Comparison of ENCODE assay signal across 13 cellular contexts in the genomic region with DNA sequence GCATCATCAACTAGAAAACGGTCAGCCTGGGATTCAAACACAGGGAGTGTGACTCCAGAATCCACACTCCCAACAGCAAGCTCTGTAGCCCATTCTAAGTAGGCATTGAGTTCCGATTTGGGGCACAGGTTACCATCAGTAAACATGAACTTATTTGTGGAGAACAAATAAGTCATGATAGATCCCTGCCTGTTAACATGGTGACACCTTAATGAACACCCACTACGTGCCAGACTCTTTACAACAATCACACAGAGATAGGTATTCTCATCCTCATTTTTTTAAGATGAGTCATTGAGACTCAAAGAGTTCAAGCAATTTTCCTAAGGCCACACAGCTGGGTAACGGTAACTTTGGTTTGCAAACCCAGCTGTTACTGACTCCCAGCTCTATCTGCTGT.
A peak's percentile ranks its signal among the peaks of the same experiment; 100 is the strongest.
DNase-seq lines count a peak whose midpoint lies in the region; ATAC-seq, FAIRE-seq and TF ChIP-seq lines count a peak whose summit lies in the region.
"Had no signal": no experiment of that assay in that cellular context is flagged by ENCODE, and none has a peak within 500 bp of the region (broad histone marks: within the 10 kb centered on the region; RNA-seq: fewer than 3 reads in every experiment).

No MANE protein-coding gene starts in this region.

- H3K36me3 ChIP-seq in right atrium auricular region (no peaks in the 10 kb centered on the region), bronchial epithelial cell (ENCODE audit: control insufficient read depth, insufficient read depth, low read length) (no peaks in the 10 kb centered on the region), right lobe of liver (no peaks in the 10 kb centered on the region), vagina (no peaks in the 10 kb centered on the region)

- H3K4me1 ChIP-seq in right atrium auricular region, result peaks cover 0 to 16% of the 10 kb centered on the region in 2 donors
- peaks cover 0 to 38% (median 23%) of the 10 kb centered on the region in 4 donors for H3K4me1 ChIP-seq in right lobe of liver
- H3K4me1 ChIP-seq in vagina, result no peaks in the 10 kb centered on the region

- H3K9me3 ChIP-seq in right atrium auricular region (no peaks in the 10 kb centered on the region), right lobe of liver (no peaks in the 10 kb centered on the region), vagina (no peaks in the 10 kb centered on the region)

- no peak for ATAC-seq in Right ventricle myocardium superior (ENCODE audit: poor library complexity)
- peak in 2 of 4 donors; percentile 1 to 40 for ATAC-seq in right lobe of liver

- FAIRE-seq in bronchial epithelial cell (lab: Jason Lieb, UNC), result no peak
- FAIRE-seq in GM12892 (lab: Jason Lieb, UNC), result no peak
- FAIRE-seq: small intestine had no signal

- intact Hi-C loops in Right ventricle myocardium superior (cut with DNase I), result loop anchor here (5.0 kb wide), 1 partner anchor 44 kb away; no protein-coding TSS in a partner anchor
- intact Hi-C loops in right lobe of liver (cut with DNase I), result loop anchor here (10.0 kb wide), 2 partner anchors 113 to 143 kb away; no protein-coding TSS in a partner anchor
- intact Hi-C loops in vagina (cut with DNase I), result no loop called here

- H3K27ac ChIP-seq in right atrium auricular region (peak overlapping the region; percentile 46 to 63), right lobe of liver (peak overlapping the region in 2 of 3 donors; percentile 57 to 58), vagina (peak overlapping the region; percentile 12)
- H3K27ac ChIP-seq: epithelial cell of prostate had no signal

- H3K27me3 ChIP-seq in right atrium auricular region (no peaks in the 10 kb centered on the region), bronchial epithelial cell (ENCODE audit: control insufficient read depth, insufficient read depth, low read length) (peaks cover 8% of the 10 kb centered on the region), right lobe of liver (no peaks in the 10 kb centered on the region), vagina (no peaks in the 10 kb centered on the region)

- TF ChIP-seq POLR2A in right lobe of liver (IDR thresholded peaks at IDR 0.05) (no peak), vagina (IDR thresholded peaks at IDR 0.05) (no peak), GM12892 (IDR thresholded peaks at IDR 0.05; ENCODE audit: low read depth, low read length) (no peak)

- in situ Hi-C loops in GM13977 (cut with MboI; ENCODE audit: low pct_unique_long_range_greater_than_20kb, low sequenced_read_pairs, unreplicated experiment), result loop anchor here (10.0 kb wide), 1 partner anchor 123 kb away; no protein-coding TSS in a partner anchor

- TF ChIP-seq CTCF in right atrium auricular region (IDR thresholded peaks at IDR 0.05) (no peak), bronchial epithelial cell (IDR thresholded peaks at IDR 0.05; ENCODE audit: insufficient read depth, low read length, severe bottlenecking) (no peak), right lobe of liver (IDR thresholded peaks at IDR 0.05) (no peak), vagina (IDR thresholded peaks at IDR 0.05) (no peak), GM13977 (IDR thresholded peaks at IDR 0.05; ENCODE audit: extremely low read depth, insufficient read depth, missing control alignments) (no peak)

- WGBS in right lobe of liver (ENCODE audit: insufficient coverage, low coverage, low lambda C conversion rate, missing lambda C conversion rate), result 5% methylated on average over 3 of the region's 4 CpGs

- H3K4me3 ChIP-seq in right atrium auricular region (no peak overlapping the region), bronchial epithelial cell (ENCODE audit: low read depth, low read length) (no peak overlapping the region), right lobe of liver (no peak overlapping the region), vagina (no peak overlapping the region)

- no peak for DNase-seq in right atrium auricular region (ENCODE audit: low spot score)
- no peak for DNase-seq in Right ventricle myocardium superior
- DNase-seq in bronchial epithelial cell (ENCODE audit: low read depth), result peak; percentile 36
- no peak for DNase-seq in right lobe of liver
- no peak for DNase-seq in vagina (ENCODE audit: extremely low spot score in 2 of 2)
- DNase-seq in NCI-H2029 (lab: John Stamatoyannopoulos, UW), result no peak
- no peak for DNase-seq in GM13977 (ENCODE audit: low spot score)
- no peak for DNase-seq in GM12892 (ENCODE audit: insufficient read length)
- DNase-seq: activated CD4-positive, alpha-beta T cell treated with anti-CD3 and anti-CD28 coated beads for 4 hours; NCI-H526; RPMI8226; small intestine had no signal
